23 cellular contexts compared by ENCODE assay signal in genomic region chr4:108215055-108215454, GRCh38. TPM values are rescaled to one million over a fixed set of nuclear protein-coding genes. Genes with fewer than 3 reads are reported as not detected.
"Had no signal": no experiment of that assay in that cellular context is flagged by ENCODE, and none has a peak within 500 bp of the region (broad histone marks: within the 10 kb centered on the region; RNA-seq: fewer than 3 reads in every experiment).

No MANE protein-coding gene starts in this region.

- H3K27me3 Mint-ChIP-seq: activated CD4-positive, alpha-beta T cell treated with anti-CD3 and anti-CD28 coated beads for 36 hours; naive thymus-derived CD8-positive, alpha-beta T cell had no signal

- H3K9me3 Mint-ChIP-seq: naive thymus-derived CD8-positive, alpha-beta T cell had no signal

- H3K4me1 ChIP-seq: esophagus squamous epithelium, parathyroid adenoma, psoas muscle, right atrium auricular region, spleen, tibial nerve had no signal

- ATAC-seq: activated CD4-positive, alpha-beta T cell treated with anti-CD3 and anti-CD28 coated beads for 36 hours; activated naive CD4-positive, alpha-beta T cell treated with anti-CD3 and anti-CD28 coated beads, Interleukin-2, amount 50 U/mL, for 72 hours; activated T-cell treated with anti-CD3 and anti-CD28 coated beads, Interleukin-2, amount 50 U/mL, for 72 hours; naive thymus-derived CD8-positive, alpha-beta T cell; psoas muscle had no signal

- H3K27ac Mint-ChIP-seq: activated CD4-positive, alpha-beta T cell treated with anti-CD3 and anti-CD28 coated beads for 36 hours; activated naive CD4-positive, alpha-beta T cell treated with anti-CD3 and anti-CD28 coated beads, Interleukin-2, amount 50 U/mL, for 72 hours; activated T-cell treated with anti-CD3 and anti-CD28 coated beads, Interleukin-2, amount 50 U/mL, for 72 hours; T-helper 2 cell treated with Interferon-gamma antibody and Interleukin-4, amounts not matched to agents 5 μg/mL and 100 μg/mL, for 36 hours had no signal

- H3K9me3 ChIP-seq: esophagus squamous epithelium, psoas muscle, right atrium auricular region, spleen, tibial nerve had no signal

- H3K79me2 ChIP-seq: parathyroid adenoma had no signal

- H3K36me3 ChIP-seq: esophagus squamous epithelium, right atrium auricular region, spleen, tibial nerve had no signal

- H3K27ac ChIP-seq: epithelial cell of prostate, esophagus squamous epithelium, parathyroid adenoma, psoas muscle, right atrium auricular region, spleen, tibial nerve had no signal

- DNase-seq: activated CD4-positive, alpha-beta T cell treated with anti-CD3 and anti-CD28 coated beads for 36 hours; activated CD4-positive, CD25-positive, alpha-beta regulatory T cell; activated naive CD4-positive, alpha-beta T cell; activated T-cell treated with anti-CD3 and anti-CD28 coated beads for 4 hours; activated T-cell treated with anti-CD3 and anti-CD28 coated beads, Interleukin-2, amount 50 U/mL, for 72 hours; effector CD8-positive, alpha-beta T cell; esophagus squamous epithelium; foreskin melanocyte; mammary epithelial cell; naive thymus-derived CD8-positive, alpha-beta T cell; nucleus accumbens; psoas muscle; spleen; stimulated activated naive CD4-positive, alpha-beta T cell treated with Interleukin-2 at 50 U/mL for 16 hours had no signal

- H3K4me3 ChIP-seq: esophagus squamous epithelium, psoas muscle, right atrium auricular region, spleen, tibial nerve had no signal

- H3K9ac ChIP-seq: parathyroid adenoma had no signal

- H3K4me3 Mint-ChIP-seq: activated CD4-positive, alpha-beta T cell treated with anti-CD3 and anti-CD28 coated beads for 36 hours; activated T-cell treated with anti-CD3 and anti-CD28 coated beads, Interleukin-2, amount 50 U/mL, for 72 hours; naive thymus-derived CD8-positive, alpha-beta T cell; neural crest cell; T-helper 2 cell treated with Interferon-gamma antibody and Interleukin-4, amounts not matched to agents 5 μg/mL and 100 μg/mL, for 36 hours had no signal

- H2AFZ ChIP-seq: parathyroid adenoma had no signal

- H3K27me3 ChIP-seq: esophagus squamous epithelium, right atrium auricular region, spleen, tibial nerve had no signal

RNA-seq across cellular contexts. Expression of gene LEF1, which starts 46.3 kb away (rescaled TPM):
- total RNA-seq: bronchial epithelial cell, dermis microvascular lymphatic vessel endothelial cell had no signal
